1 cellular context compared by ENCODE assay signal in the genomic region with DNA sequence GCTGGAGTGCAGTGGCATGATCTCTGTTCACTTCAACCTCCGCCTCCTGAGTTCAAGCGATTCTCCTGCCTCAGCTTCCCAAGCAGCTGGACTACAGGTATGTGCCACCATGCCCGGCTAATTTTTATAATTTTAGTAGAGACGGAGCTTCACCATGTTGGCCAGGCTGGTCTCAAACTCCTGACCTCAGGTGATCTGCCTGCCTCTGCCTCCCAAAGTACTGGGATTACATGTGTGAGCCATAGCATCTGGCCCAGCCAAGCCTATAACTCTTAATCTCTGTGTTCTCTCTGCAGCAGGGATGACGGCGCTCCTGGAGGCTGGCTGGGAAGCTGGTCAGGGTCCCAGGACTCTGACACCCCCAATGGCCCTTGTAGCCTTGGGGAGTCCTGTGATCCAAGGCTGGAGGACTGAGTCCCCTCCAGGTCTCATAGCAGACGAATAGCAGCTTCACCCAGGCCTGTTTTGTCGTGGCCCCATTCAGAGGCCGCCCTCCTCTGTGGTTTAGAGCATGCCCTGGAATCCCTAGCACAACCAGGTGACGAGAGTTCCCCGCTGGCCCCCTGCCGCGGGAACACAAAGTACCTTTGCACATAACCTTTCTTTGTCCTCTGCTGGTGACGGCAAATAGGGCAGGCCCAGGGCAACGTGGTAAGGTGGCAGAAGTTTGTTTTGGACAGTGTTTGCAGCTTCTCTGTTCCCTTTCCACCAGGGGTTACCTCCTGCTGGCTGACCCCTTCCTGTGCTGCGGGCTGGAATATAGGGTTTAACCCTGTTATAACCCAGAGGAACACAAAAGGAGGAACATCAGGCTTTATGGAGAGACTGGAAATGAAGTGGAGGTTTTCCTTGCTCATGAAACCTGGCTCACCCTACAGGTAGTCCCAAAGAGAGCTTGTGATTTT.
TF ChIP-seq lines count a peak whose summit lies in the region.

No MANE protein-coding gene starts in this region.

TF ChIP-seq in HepG2, 621 proteins besides CTCF, POLR2A, EP300 and RAD21 (continued from another document and continues in another):
- peak; percentile 93 for TF ChIP-seq CBX5 (CRISPR knock-in tag; IDR thresholded peaks at IDR 0.05; ENCODE audit: borderline replicate concordance)
- peak; percentile 59; the same call in 1 of the 2 replicates for TF ChIP-seq ZNF354B (CRISPR knock-in tag; IDR thresholded peaks at IDR 0.05)
- no peak for TF ChIP-seq TBP (CRISPR knock-in tag; IDR thresholded peaks at IDR 0.05)
- TF ChIP-seq PRDM4 (CRISPR knock-in tag; IDR thresholded peaks at IDR 0.05; ENCODE audit: borderline replicate concordance): no peak
- peak; percentile 72 for TF ChIP-seq ZMYM4 (CRISPR knock-in tag; IDR thresholded peaks at IDR 0.05)
- no peak for TF ChIP-seq RFX1 (IDR thresholded peaks at IDR 0.05)
- peak; percentile 81 for TF ChIP-seq FOXA3 (CRISPR knock-in tag; IDR thresholded peaks at IDR 0.05)
- peak; percentile 58; the same call in 1 of the 2 replicates for TF ChIP-seq ISL2 (CRISPR knock-in tag; IDR thresholded peaks at IDR 0.05)
- TF ChIP-seq MBNL3 (CRISPR knock-in tag; conservative IDR thresholded peaks at IDR 0.05): no peak
- peak; percentile 93 for TF ChIP-seq TEAD3 (CRISPR knock-in tag; optimal IDR thresholded peaks at IDR 0.05; ENCODE audit: borderline replicate concordance)
- TF ChIP-seq ZFP90 (CRISPR knock-in tag; IDR thresholded peaks at IDR 0.05; ENCODE audit: borderline replicate concordance): no peak; the same call in 1 of the 2 replicates
- TF ChIP-seq ZNF430 (CRISPR knock-in tag; IDR thresholded peaks at IDR 0.05): peak; percentile 76; the same call in 1 of the 2 replicates
- no peak for TF ChIP-seq SRSF4 (IDR thresholded peaks at IDR 0.05; ENCODE audit: low read depth, low read length, poor library complexity, severe bottlenecking)
- TF ChIP-seq FOXA1 (IDR thresholded peaks at IDR 0.05): no peak
- TF ChIP-seq FOXA1 (CRISPR knock-in tag; IDR thresholded peaks at IDR 0.05): peak; percentile 68; the same call in 1 of the 2 replicates
- peak; percentile 76 for TF ChIP-seq CBFB (CRISPR knock-in tag; IDR thresholded peaks at IDR 0.05)
- TF ChIP-seq, protein P1, sequence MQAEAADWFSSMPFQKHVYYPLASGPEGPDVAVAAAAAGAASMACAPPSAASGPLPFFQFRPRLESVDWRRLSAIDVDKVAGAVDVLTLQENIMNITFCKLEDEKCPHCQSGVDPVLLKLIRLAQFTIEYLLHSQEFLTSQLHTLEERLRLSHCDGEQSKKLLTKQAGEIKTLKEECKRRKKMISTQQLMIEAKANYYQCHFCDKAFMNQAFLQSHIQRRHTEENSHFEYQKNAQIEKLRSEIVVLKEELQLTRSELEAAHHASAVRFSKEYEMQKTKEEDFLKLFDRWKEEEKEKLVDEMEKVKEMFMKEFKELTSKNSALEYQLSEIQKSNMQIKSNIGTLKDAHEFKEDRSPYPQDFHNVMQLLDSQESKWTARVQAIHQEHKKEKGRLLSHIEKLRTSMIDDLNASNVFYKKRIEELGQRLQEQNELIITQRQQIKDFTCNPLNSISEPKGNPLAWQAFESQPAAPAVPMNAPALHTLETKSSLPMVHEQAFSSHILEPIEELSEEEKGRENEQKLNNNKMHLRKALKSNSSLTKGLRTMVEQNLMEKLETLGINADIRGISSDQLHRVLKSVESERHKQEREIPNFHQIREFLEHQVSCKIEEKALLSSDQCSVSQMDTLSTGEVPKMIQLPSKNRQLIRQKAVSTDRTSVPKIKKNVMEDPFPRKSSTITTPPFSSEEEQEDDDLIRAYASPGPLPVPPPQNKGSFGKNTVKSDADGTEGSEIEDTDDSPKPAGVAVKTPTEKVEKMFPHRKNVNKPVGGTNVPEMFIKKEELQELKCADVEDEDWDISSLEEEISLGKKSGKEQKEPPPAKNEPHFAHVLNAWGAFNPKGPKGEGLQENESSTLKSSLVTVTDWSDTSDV (CRISPR knock-in tag; IDR thresholded peaks at IDR 0.05): no peak
- TF ChIP-seq SYNCRIP (IDR thresholded peaks at IDR 0.05; ENCODE audit: insufficient read depth, low read depth, low read length): no peak
- TF ChIP-seq FOXM1 (CRISPR knock-in tag; IDR thresholded peaks at IDR 0.05): no peak
- TF ChIP-seq, protein P2, sequence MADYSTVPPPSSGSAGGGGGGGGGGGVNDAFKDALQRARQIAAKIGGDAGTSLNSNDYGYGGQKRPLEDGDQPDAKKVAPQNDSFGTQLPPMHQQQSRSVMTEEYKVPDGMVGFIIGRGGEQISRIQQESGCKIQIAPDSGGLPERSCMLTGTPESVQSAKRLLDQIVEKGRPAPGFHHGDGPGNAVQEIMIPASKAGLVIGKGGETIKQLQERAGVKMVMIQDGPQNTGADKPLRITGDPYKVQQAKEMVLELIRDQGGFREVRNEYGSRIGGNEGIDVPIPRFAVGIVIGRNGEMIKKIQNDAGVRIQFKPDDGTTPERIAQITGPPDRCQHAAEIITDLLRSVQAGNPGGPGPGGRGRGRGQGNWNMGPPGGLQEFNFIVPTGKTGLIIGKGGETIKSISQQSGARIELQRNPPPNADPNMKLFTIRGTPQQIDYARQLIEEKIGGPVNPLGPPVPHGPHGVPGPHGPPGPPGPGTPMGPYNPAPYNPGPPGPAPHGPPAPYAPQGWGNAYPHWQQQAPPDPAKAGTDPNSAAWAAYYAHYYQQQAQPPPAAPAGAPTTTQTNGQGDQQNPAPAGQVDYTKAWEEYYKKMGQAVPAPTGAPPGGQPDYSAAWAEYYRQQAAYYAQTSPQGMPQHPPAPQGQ (CRISPR knock-in tag; IDR thresholded peaks at IDR 0.05; ENCODE audit: borderline replicate concordance): 0 out of 2 replicates have a peak, but pooled peaks have one; percentile 70
- TF ChIP-seq ZBTB8A (CRISPR knock-in tag; IDR thresholded peaks at IDR 0.05; ENCODE audit: borderline replicate concordance, low read depth): no peak
- TF ChIP-seq, protein P3, sequence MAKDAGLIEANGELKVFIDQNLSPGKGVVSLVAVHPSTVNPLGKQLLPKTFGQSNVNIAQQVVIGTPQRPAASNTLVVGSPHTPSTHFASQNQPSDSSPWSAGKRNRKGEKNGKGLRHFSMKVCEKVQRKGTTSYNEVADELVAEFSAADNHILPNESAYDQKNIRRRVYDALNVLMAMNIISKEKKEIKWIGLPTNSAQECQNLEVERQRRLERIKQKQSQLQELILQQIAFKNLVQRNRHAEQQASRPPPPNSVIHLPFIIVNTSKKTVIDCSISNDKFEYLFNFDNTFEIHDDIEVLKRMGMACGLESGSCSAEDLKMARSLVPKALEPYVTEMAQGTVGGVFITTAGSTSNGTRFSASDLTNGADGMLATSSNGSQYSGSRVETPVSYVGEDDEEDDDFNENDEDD (CRISPR knock-in tag; IDR thresholded peaks at IDR 0.05; ENCODE audit: borderline replicate concordance): peak; percentile 86; the same call in 1 of the 2 replicates
- 0 out of 2 replicates have a peak, but pooled peaks have one; percentile 59 for TF ChIP-seq MEIS2 (CRISPR knock-in tag; IDR thresholded peaks at IDR 0.05)
- TF ChIP-seq THAP7 (CRISPR knock-in tag; IDR thresholded peaks at IDR 0.05): peak; percentile 27; the same call in 1 of the 2 replicates
- no peak for TF ChIP-seq JUNB (CRISPR knock-in tag; IDR thresholded peaks at IDR 0.05; ENCODE audit: borderline replicate concordance)
- TF ChIP-seq, protein P4, sequence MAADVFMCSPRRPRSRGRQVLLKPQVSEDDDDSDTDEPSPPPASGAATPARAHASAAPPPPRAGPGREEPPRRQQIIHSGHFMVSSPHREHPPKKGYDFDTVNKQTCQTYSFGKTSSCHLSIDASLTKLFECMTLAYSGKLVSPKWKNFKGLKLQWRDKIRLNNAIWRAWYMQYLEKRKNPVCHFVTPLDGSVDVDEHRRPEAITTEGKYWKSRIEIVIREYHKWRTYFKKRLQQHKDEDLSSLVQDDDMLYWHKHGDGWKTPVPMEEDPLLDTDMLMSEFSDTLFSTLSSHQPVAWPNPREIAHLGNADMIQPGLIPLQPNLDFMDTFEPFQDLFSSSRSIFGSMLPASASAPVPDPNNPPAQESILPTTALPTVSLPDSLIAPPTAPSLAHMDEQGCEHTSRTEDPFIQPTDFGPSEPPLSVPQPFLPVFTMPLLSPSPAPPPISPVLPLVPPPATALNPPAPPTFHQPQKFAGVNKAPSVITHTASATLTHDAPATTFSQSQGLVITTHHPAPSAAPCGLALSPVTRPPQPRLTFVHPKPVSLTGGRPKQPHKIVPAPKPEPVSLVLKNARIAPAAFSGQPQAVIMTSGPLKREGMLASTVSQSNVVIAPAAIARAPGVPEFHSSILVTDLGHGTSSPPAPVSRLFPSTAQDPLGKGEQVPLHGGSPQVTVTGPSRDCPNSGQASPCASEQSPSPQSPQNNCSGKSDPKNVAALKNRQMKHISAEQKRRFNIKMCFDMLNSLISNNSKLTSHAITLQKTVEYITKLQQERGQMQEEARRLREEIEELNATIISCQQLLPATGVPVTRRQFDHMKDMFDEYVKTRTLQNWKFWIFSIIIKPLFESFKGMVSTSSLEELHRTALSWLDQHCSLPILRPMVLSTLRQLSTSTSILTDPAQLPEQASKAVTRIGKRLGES (CRISPR knock-in tag; IDR thresholded peaks at IDR 0.05; ENCODE audit: borderline replicate concordance): no peak
- TF ChIP-seq GABPB1 (CRISPR knock-in tag; IDR thresholded peaks at IDR 0.05): no peak; the same call in none of the 2 replicates
- TF ChIP-seq NPAS2 (CRISPR knock-in tag; IDR thresholded peaks at IDR 0.05; ENCODE audit: borderline replicate concordance): no peak
- TF ChIP-seq GRHL1 (CRISPR knock-in tag; conservative IDR thresholded peaks at IDR 0.05): no peak
- peak; percentile 84; the same call in 1 of the 2 replicates for TF ChIP-seq ZBTB20 (CRISPR knock-in tag; IDR thresholded peaks at IDR 0.05; ENCODE audit: borderline replicate concordance, low read depth)
- TF ChIP-seq, protein P5, sequence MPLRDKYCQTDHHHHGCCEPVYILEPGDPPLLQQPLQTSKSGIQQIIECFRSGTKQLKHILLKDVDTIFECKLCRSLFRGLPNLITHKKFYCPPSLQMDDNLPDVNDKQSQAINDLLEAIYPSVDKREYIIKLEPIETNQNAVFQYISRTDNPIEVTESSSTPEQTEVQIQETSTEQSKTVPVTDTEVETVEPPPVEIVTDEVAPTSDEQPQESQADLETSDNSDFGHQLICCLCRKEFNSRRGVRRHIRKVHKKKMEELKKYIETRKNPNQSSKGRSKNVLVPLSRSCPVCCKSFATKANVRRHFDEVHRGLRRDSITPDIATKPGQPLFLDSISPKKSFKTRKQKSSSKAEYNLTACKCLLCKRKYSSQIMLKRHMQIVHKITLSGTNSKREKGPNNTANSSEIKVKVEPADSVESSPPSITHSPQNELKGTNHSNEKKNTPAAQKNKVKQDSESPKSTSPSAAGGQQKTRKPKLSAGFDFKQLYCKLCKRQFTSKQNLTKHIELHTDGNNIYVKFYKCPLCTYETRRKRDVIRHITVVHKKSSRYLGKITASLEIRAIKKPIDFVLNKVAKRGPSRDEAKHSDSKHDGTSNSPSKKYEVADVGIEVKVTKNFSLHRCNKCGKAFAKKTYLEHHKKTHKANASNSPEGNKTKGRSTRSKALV (CRISPR knock-in tag; IDR thresholded peaks at IDR 0.05): no peak; the same call in 1 of the 2 replicates
- no peak for TF ChIP-seq CEBPB (IDR thresholded peaks at IDR 0.05; ENCODE audit: borderline replicate concordance, low read depth, low read length)
- TF ChIP-seq NFE2 (CRISPR knock-in tag; IDR thresholded peaks at IDR 0.05): no peak
